9 cellular contexts compared by ENCODE assay signal in genomic region chr5:83475540-83476469, GRCh38. TPM values are rescaled to one million over a fixed set of nuclear protein-coding genes. Genes with fewer than 3 reads are reported as not detected.
A peak's percentile ranks its signal among the peaks of the same experiment; 100 is the strongest.
DNase-seq lines count a peak whose midpoint lies in the region; TF ChIP-seq lines count a peak whose summit lies in the region.
"Had no signal": no experiment of that assay in that cellular context is flagged by ENCODE, and none has a peak within 500 bp of the region (broad histone marks: within the 10 kb centered on the region; RNA-seq: fewer than 3 reads in every experiment).

No MANE protein-coding gene starts in this region.

- no peaks in the 10 kb centered on the region for H3K36me3 Mint-ChIP-seq in endothelial cell (ENCODE audit: low read depth, unreplicated experiment)
- H3K36me3 Mint-ChIP-seq in nephron progenitor cell (ENCODE audit: low read depth), result peaks cover 42% of the 10 kb centered on the region

- peak overlapping the region; percentile 54 for H3K27ac Mint-ChIP-seq in endothelial cell (ENCODE audit: unreplicated experiment)
- peak overlapping the region; percentile 85 for H3K27ac Mint-ChIP-seq in nephron progenitor cell

- H3K4me3 ChIP-seq in AG10803 (ENCODE audit: low read length) (peak overlapping the region; percentile 82), prostate gland (no peak overlapping the region)

- H3K4me3 Mint-ChIP-seq in endothelial cell (ENCODE audit: unreplicated experiment) (peak overlapping the region; percentile 86), nephron progenitor cell (peak overlapping the region; percentile 94)

- no peaks in the 10 kb centered on the region for H3K9me3 Mint-ChIP-seq in endothelial cell (ENCODE audit: unreplicated experiment)
- no peaks in the 10 kb centered on the region for H3K9me3 Mint-ChIP-seq in nephron progenitor cell

- H3K4me1 Mint-ChIP-seq in endothelial cell (ENCODE audit: unreplicated experiment), result peaks cover 29% of the 10 kb centered on the region
- peaks cover 34% of the 10 kb centered on the region for H3K4me1 Mint-ChIP-seq in nephron progenitor cell

- H3K36me3 ChIP-seq in prostate gland, result no peaks in the 10 kb centered on the region
- H3K36me3 ChIP-seq: WERI-Rb-1 had no signal

- peaks cover 5% of the 10 kb centered on the region for H3K4me1 ChIP-seq in prostate gland (replicated peaks)

- TF ChIP-seq POLR2A in prostate gland (IDR thresholded peaks at IDR 0.05), result no peak

- peak overlapping the region in 1 of 2 donors; percentile 59 for H3K27ac ChIP-seq in prostate gland
- H3K27ac ChIP-seq: WERI-Rb-1 had no signal

- 42% methylated on average over 8 of the region's 8 CpGs for WGBS in prostate gland

- TF ChIP-seq CTCF in AG10803 (conservative IDR thresholded peaks at IDR 0.05; ENCODE audit: low read length) (no peak), endothelial cell (IDR thresholded peaks at IDR 0.05; ENCODE audit: unreplicated experiment) (no peak), nephron progenitor cell (IDR thresholded peaks at IDR 0.05) (no peak), prostate gland (IDR thresholded peaks at IDR 0.05) (no peak)

- peaks cover 10% of the 10 kb centered on the region for H3K27me3 Mint-ChIP-seq in endothelial cell (ENCODE audit: unreplicated experiment)
- H3K27me3 Mint-ChIP-seq in nephron progenitor cell (ENCODE audit: low read depth, poor library complexity), result peaks cover 3% of the 10 kb centered on the region

- no peaks in the 10 kb centered on the region for H3K9me3 ChIP-seq in prostate gland

- peaks cover 20% of the 10 kb centered on the region for H3K27me3 ChIP-seq in prostate gland (replicated peaks; ENCODE audit: insufficient read depth)

- DNase-seq in AG10803 (ENCODE audit: low read depth), result peak; percentile 95
- DNase-seq in LHCN-M2 (ENCODE audit: low read depth), result peak; percentile 82
- no peak for DNase-seq in endothelial cell (ENCODE audit: low spot score)
- no peak for DNase-seq in nephron progenitor cell
- DNase-seq in UCSD-AML1 (lab: John Stamatoyannopoulos, UW; ENCODE audit: unreplicated experiment), result no peak
- DNase-seq in RPMI8226, result no peak
- DNase-seq in ecto neural progenitor cell (ENCODE audit: low spot score), result no peak
- DNase-seq in prostate gland (ENCODE audit: low spot score), result no peak
- DNase-seq: WERI-Rb-1 had no signal

- intact Hi-C loops in prostate gland (cut with DNase I), result loop anchor here (10.0 kb wide), 1 partner anchor 1121 kb away; no protein-coding TSS in a partner anchor

RNA-seq across cellular contexts. Expression of gene VCAN, which starts 4.3 kb away (rescaled TPM):
- total RNA-seq in LHCN-M2 (2014; rRNA removed), result 154 and 160 TPM in 2 replicates
- polyA plus RNA-seq in LHCN-M2 (2012), result 47.0 TPM
- 203 TPM for total RNA-seq in endothelial cell (ENCODE audit: unreplicated experiment)
- total RNA-seq in prostate gland, result 10 to 100 TPM; 24.4 to 72.9 TPM

Comparison
In these comparisons a context has a peak if more than half of its experiments do, and no peak if none do; other contexts are left out.
1. DNase-seq: peak in AG10803 (single experiment) and LHCN-M2 (single experiment); none in endothelial cell (single experiment), nephron progenitor cell (single experiment), UCSD-AML1 (single experiment), RPMI8226 (single experiment), ecto neural progenitor cell (single experiment) and prostate gland (single experiment).